Comparison of ENCODE assay signal across 8 cellular contexts in the genomic region with DNA sequence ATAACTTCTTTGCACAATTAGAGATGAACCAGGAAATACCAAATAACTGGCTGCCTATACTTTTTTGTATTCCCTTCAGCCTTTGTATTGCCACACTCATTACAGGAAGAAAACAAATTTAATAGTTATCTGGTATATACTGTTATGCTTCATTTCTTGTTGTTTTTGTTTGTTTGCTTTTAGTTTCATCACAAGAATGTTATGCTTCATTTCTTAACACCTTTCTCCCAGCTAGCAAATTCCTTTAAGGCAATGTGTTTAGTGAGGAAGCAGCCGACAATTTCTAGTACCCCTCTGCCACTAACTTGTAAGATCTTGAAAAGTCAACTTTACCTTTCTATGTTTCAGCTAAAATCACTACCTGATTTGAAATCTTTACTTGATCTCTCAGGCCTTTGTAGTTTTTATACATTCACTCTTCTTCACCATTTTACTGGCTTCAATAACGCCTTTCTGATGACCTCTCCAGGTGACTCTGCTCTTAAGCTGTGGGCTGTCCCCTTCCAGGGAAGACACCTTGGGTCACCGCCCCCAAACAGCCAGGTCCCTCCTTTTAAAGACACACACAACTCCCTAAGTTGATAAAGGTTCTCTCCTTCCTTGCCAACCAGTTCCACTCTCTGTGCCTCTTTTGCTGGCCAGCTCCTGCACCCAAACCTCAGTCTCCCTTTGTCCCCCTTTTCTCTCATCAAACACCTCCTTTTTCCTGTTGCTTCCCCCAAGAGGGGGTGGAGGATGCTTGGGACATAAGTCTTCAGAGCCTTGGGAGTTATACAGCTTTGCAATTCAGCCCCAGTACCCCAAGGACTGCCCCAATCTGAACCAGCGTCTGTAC. TPM values are rescaled to one million over a fixed set of nuclear protein-coding genes. Genes with fewer than 3 reads are reported as not detected.
A peak's percentile ranks its signal among the peaks of the same experiment; 100 is the strongest.
DNase-seq lines count a peak whose midpoint lies in the region; ATAC-seq and TF ChIP-seq lines count a peak whose summit lies in the region.

No MANE protein-coding gene starts in this region.

- no peaks in the 10 kb centered on the region for H3K36me3 ChIP-seq in CD8-positive, alpha-beta memory T cell (ENCODE audit: insufficient read depth, low read length)
- H3K36me3 ChIP-seq in SK-N-MC (ENCODE audit: insufficient read depth, low read length) (peaks cover 7% of the 10 kb centered on the region; the same call in 1 of the 2 replicates), cardiac muscle cell (no peaks in the 10 kb centered on the region), upper lobe of right lung (no peaks in the 10 kb centered on the region)

- peak; percentile 50 for ATAC-seq in GM21717 (IDR thresholded peaks at IDR 0.05; ENCODE audit: unreplicated experiment)
- ATAC-seq in upper lobe of right lung: peak; percentile 81

- peak overlapping the region; percentile 69 for H3K4me3 ChIP-seq in CD8-positive, alpha-beta memory T cell (ENCODE audit: low read length)
- H3K4me3 ChIP-seq in SK-N-MC (peak overlapping the region; percentile 83), cardiac muscle cell (peak overlapping the region; percentile 89), upper lobe of right lung (peak overlapping the region; percentile 85)

- H3K4me1 ChIP-seq in CD8-positive, alpha-beta memory T cell (ENCODE audit: insufficient read depth, low read length): peaks cover 29% of the 10 kb centered on the region
- H3K4me1 ChIP-seq in cardiac muscle cell (ENCODE audit: low read depth): peaks cover 6% of the 10 kb centered on the region
- peaks cover 30% of the 10 kb centered on the region for H3K4me1 ChIP-seq in upper lobe of right lung

- DNase-seq in CD8-positive, alpha-beta memory T cell: peak; percentile 61 to 79 (median 63)
- DNase-seq in M059J (ENCODE audit: low read depth): peak; percentile 90
- no peak for DNase-seq in SK-N-MC (ENCODE audit: low read depth, low spot score)
- peak; percentile 81 for DNase-seq in activated naive CD4-positive, alpha-beta T cell treated with anti-CD3 and anti-CD28 coated beads, Interleukin-2, amount 50 U/mL, for 16 hours
- peak; percentile 52 to 68 for DNase-seq in cardiac muscle cell (ENCODE audit: low read depth in 1 of 2, low spot score in 1 of 2)
- DNase-seq in pons (ENCODE audit: low spot score): peak; percentile 66
- DNase-seq in upper lobe of right lung: peak; percentile 79

- peaks cover 41 to 55% (median 52%) of the 10 kb centered on the region in 3 donors for H3K4me1 Mint-ChIP-seq in CD8-positive, alpha-beta memory T cell

- H3K27ac ChIP-seq in CD8-positive, alpha-beta memory T cell (ENCODE audit: low read depth, low read length): peak overlapping the region; percentile 84
- H3K27ac ChIP-seq in SK-N-MC (no peak overlapping the region), cardiac muscle cell (peak overlapping the region; percentile 99), upper lobe of right lung (peak overlapping the region; percentile 87)

- H3K9me3 Mint-ChIP-seq in CD8-positive, alpha-beta memory T cell: no peaks in the 10 kb centered on the region

- H3K27me3 Mint-ChIP-seq in CD8-positive, alpha-beta memory T cell: peaks cover 0 to 1% of the 10 kb centered on the region in 2 donors

- H3K9me3 ChIP-seq in CD8-positive, alpha-beta memory T cell (ENCODE audit: low read length): no peaks in the 10 kb centered on the region
- H3K9me3 ChIP-seq in SK-N-MC (ENCODE audit: low read depth, low read length) (no peaks in the 10 kb centered on the region), cardiac muscle cell (ENCODE audit: low read depth) (no peaks in the 10 kb centered on the region), upper lobe of right lung (no peaks in the 10 kb centered on the region)

- no peaks in the 10 kb centered on the region for H3K27me3 ChIP-seq in CD8-positive, alpha-beta memory T cell (ENCODE audit: insufficient read depth, low read length, poor library complexity, severe bottlenecking)
- H3K27me3 ChIP-seq in cardiac muscle cell: no peaks in the 10 kb centered on the region
- H3K27me3 ChIP-seq in upper lobe of right lung: no peaks in the 10 kb centered on the region

- intact Hi-C loops in upper lobe of right lung (cut with DNase I): no loop called here

- peak overlapping the region; percentile 92 to 100 (median 96) for H3K4me3 Mint-ChIP-seq in CD8-positive, alpha-beta memory T cell

- H3K9ac ChIP-seq in SK-N-MC (ENCODE audit: insufficient read length): peak overlapping the region; percentile 91

- POLR2A ChIA-PET in CD8-positive, alpha-beta memory T cell (lab: Charles Lee): interaction anchor here (0.6 to 1.4 kb wide), 3 partner anchors 11 to 601 kb away, joined by 3 to 4 read pairs (median 3); a partner anchor contains a TSS

- peaks cover 0 to 15% (median 9%) of the 10 kb centered on the region in 3 donors for H3K36me3 Mint-ChIP-seq in CD8-positive, alpha-beta memory T cell

- TF ChIP-seq CTCF in cardiac muscle cell (IDR thresholded peaks at IDR 0.05; ENCODE audit: low read depth, low read length) (no peak), upper lobe of right lung (IDR thresholded peaks at IDR 0.05) (no peak)

- CTCF ChIA-PET in CD8-positive, alpha-beta memory T cell (lab: Charles Lee): interaction anchor here (0.6 to 1.3 kb wide), 3 partner anchors 11 to 55 kb away, joined by 3 to 4 read pairs (median 3); no protein-coding TSS in a partner anchor

- H3K27ac Mint-ChIP-seq in CD8-positive, alpha-beta memory T cell: peak overlapping the region; percentile 91 to 99 (median 96)

RNA-seq across cellular contexts. Expression of a gene that starts 1.2 kb away (rescaled TPM):
- 10 to 100 TPM; 22.7 to 23.1 TPM for total RNA-seq in CD8-positive, alpha-beta memory T cell
- 11.4 TPM for polyA plus RNA-seq in CD8-positive, alpha-beta memory T cell
- 7.5 and 14.5 TPM in 2 replicates for total RNA-seq in M059J (2014; rRNA removed; shearing (Covaris generic))
- 9.9 and 16.8 TPM in 2 replicates for total RNA-seq in cardiac muscle cell
- 21.4 and 28.6 TPM in 2 replicates for polyA plus RNA-seq in cardiac muscle cell
- 27.8 TPM for total RNA-seq in upper lobe of right lung

RNA-seq across cellular contexts. Expression of a gene that starts 48.4 kb away (rescaled TPM):
- total RNA-seq in CD8-positive, alpha-beta memory T cell: 1 to 10 TPM; 8.2 to 10.0 TPM
- 1.7 TPM for polyA plus RNA-seq in CD8-positive, alpha-beta memory T cell
- total RNA-seq in M059J (2014; rRNA removed; shearing (Covaris generic)): 2.1 and 2.6 TPM in 2 replicates
- total RNA-seq in cardiac muscle cell: 29.6 and 32.3 TPM in 2 replicates
- polyA plus RNA-seq in cardiac muscle cell: 53.8 and 58.6 TPM in 2 replicates
- 20.6 TPM for total RNA-seq in upper lobe of right lung

RNA-seq across cellular contexts. Expression of a gene that starts 52.2 kb away (rescaled TPM):
- 1 to 10 TPM; 6.0 to 7.2 TPM for total RNA-seq in CD8-positive, alpha-beta memory T cell
- 5.3 TPM for polyA plus RNA-seq in CD8-positive, alpha-beta memory T cell
- total RNA-seq in M059J (2014; rRNA removed; shearing (Covaris generic)): 26.0 and 34.2 TPM in 2 replicates
- total RNA-seq in cardiac muscle cell (79.6 and 145 TPM in 2 replicates), upper lobe of right lung (146 TPM)
- polyA plus RNA-seq in cardiac muscle cell: 93.8 and 105 TPM in 2 replicates
